ENCODE assay signal across 20 cellular contexts in genomic region chr5:1504244-1504595, GRCh38. TPM values are rescaled to one million over a fixed set of nuclear protein-coding genes. Genes with fewer than 3 reads are reported as not detected.
DNase-seq lines count a peak whose midpoint lies in the region; ATAC-seq, FAIRE-seq and TF ChIP-seq lines count a peak whose summit lies in the region.
"Had no signal": no experiment of that assay in that cellular context is flagged by ENCODE, and none has a peak within 500 bp of the region (broad histone marks: within the 10 kb centered on the region; RNA-seq: fewer than 3 reads in every experiment).

No MANE protein-coding gene starts in this region.

- ATAC-seq in HG03571 (IDR thresholded peaks at IDR 0.05; ENCODE audit: unreplicated experiment) (peak; percentile 5), GM18861 (IDR thresholded peaks at IDR 0.05; ENCODE audit: unreplicated experiment) (no peak)
- ATAC-seq: A549 had no signal

- peaks cover 34% of the 10 kb centered on the region for H3K4me1 Mint-ChIP-seq in glutamatergic neuron (ENCODE audit: low read depth, unreplicated experiment)

- intact Hi-C loops in cardiac septum (cut with DNase I) (no loop called here), stomach (cut with DNase I; ENCODE audit: low total_unique reads) (no loop called here)

- no peaks in the 10 kb centered on the region for H3K27me3 ChIP-seq in cardiac muscle cell
- no peaks in the 10 kb centered on the region for H3K27me3 ChIP-seq in stomach

- H3K4me3 Mint-ChIP-seq in glutamatergic neuron (ENCODE audit: unreplicated experiment) = no peak overlapping the region
- H3K4me3 Mint-ChIP-seq: activated CD4-positive, alpha-beta T cell treated with anti-CD3 and anti-CD28 coated beads, Interleukin-2, amount 10 ng/mL, durations not matched to agents 7 days and 5 days had no signal

- H3K27ac Mint-ChIP-seq in glutamatergic neuron (ENCODE audit: unreplicated experiment) = peak overlapping the region; percentile 25

- H3K36me3 Mint-ChIP-seq in glutamatergic neuron (ENCODE audit: unreplicated experiment) = no peaks in the 10 kb centered on the region

- WGBS in stomach, 5 donors = 91 to 98% (median 93%) methylated on average over 14 of the region's 14 CpGs

- no peaks in the 10 kb centered on the region for H3K9me3 ChIP-seq in cardiac muscle cell (ENCODE audit: low read depth)
- H3K9me3 ChIP-seq in stomach = no peaks in the 10 kb centered on the region
- H3K9me3 ChIP-seq: A549 had no signal

- no peak overlapping the region for H3K4me3 ChIP-seq in cardiac muscle cell
- H3K4me3 ChIP-seq in stomach = no peak overlapping the region
- H3K4me3 ChIP-seq: A549, GM23248 had no signal

- peaks cover 8% of the 10 kb centered on the region for H3K9me3 Mint-ChIP-seq in glutamatergic neuron (ENCODE audit: unreplicated experiment)
- H3K9me3 Mint-ChIP-seq: activated CD4-positive, alpha-beta T cell treated with anti-CD3 and anti-CD28 coated beads, Interleukin-2, amount 10 ng/mL, durations not matched to agents 7 days and 5 days had no signal

- H3K27me3 Mint-ChIP-seq in glutamatergic neuron (ENCODE audit: unreplicated experiment) = peaks cover 7% of the 10 kb centered on the region
- H3K27me3 Mint-ChIP-seq: activated CD4-positive, alpha-beta T cell treated with anti-CD3 and anti-CD28 coated beads, Interleukin-2, amount 10 ng/mL, durations not matched to agents 7 days and 5 days had no signal

- no peaks in the 10 kb centered on the region for H3K4me1 ChIP-seq in cardiac muscle cell (ENCODE audit: low read depth)
- peaks cover 13 to 66% (median 49%) of the 10 kb centered on the region in 4 donors for H3K4me1 ChIP-seq in stomach
- H3K4me1 ChIP-seq: A549 had no signal

- H3K27ac ChIP-seq in cardiac muscle cell (no peak overlapping the region), stomach (peak overlapping the region in 3 of 5 donors; percentile 38 to 76 (median 61))
- H3K27ac ChIP-seq: A549, GM23248 had no signal

- no peak for FAIRE-seq in frontal cortex (lab: Jason Lieb, UNC)
- FAIRE-seq: A549, G401.6 had no signal

- peak; percentile 1 for TF ChIP-seq CTCF in cardiac muscle cell (IDR thresholded peaks at IDR 0.05; ENCODE audit: low read depth, low read length)
- TF ChIP-seq CTCF in glutamatergic neuron (IDR thresholded peaks at IDR 0.05; ENCODE audit: partially characterized antibody, unreplicated experiment) = no peak
- no peak for TF ChIP-seq CTCF in stomach (IDR thresholded peaks at IDR 0.05)

- H3K36me3 ChIP-seq in cardiac muscle cell = no peaks in the 10 kb centered on the region
- peaks cover 0 to 26% (median 6%) of the 10 kb centered on the region in 4 donors for H3K36me3 ChIP-seq in stomach

- no peak for TF ChIP-seq EP300 in stomach (IDR thresholded peaks at IDR 0.05)

- no peak for TF ChIP-seq POLR2A in stomach (IDR thresholded peaks at IDR 0.05)

- no peak for DNase-seq in cardiac muscle cell (ENCODE audit: low read depth in 1 of 2, low spot score in 1 of 2)
- no peak for DNase-seq in cardiac septum (ENCODE audit: low spot score)
- no peak for DNase-seq in glutamatergic neuron
- DNase-seq in stomach = no peak
- DNase-seq in NCI-H69 (lab: John Stamatoyannopoulos, UW) = no peak
- no peak for DNase-seq in frontal cortex (ENCODE audit: low spot score in 2 of 2)
- DNase-seq: activated CD4-positive, alpha-beta T cell treated with anti-CD3 and anti-CD28 coated beads, Interleukin-2, amount 10 ng/mL, durations not matched to agents 7 days and 5 days; activated T-cell treated with anti-CD3 and anti-CD28 coated beads, Interleukin-2, amount 50 U/mL, for 48 hours; cerebellar nuclear complex; COR-L47; NCI-H2171 treated with DMSO at 0.1 percent for 48 hours; SHP77; T-helper 9 cell had no signal

RNA-seq across cellular contexts. Expression of gene LPCAT1, which starts 19.5 kb away (rescaled TPM):
- 48.5 and 57.3 TPM in 2 replicates for total RNA-seq in cardiac muscle cell
- polyA plus RNA-seq in cardiac muscle cell = 48.8 and 57.3 TPM in 2 replicates
- 14.7 TPM for total RNA-seq in cardiac septum
- total RNA-seq in glutamatergic neuron (ENCODE audit: unreplicated experiment) = 113 TPM
- 100 to 1,000 TPM in 1 of 5 donors, 10 to 100 TPM in 4; 13.4 to 229 (median 17.4) TPM for total RNA-seq in stomach
- 10 to 100 TPM in 2 of 3 donors, 1 to 10 TPM in 1; 5.2 to 11.8 (median 11.6) TPM for polyA plus RNA-seq in stomach
- total RNA-seq in frontal cortex = 127 TPM

RNA-seq across cellular contexts. Expression of gene SLC6A3, which starts 59.0 kb away (rescaled TPM):
- 0.04 TPM in 1 of 2 replicates, not detected in the other for total RNA-seq in cardiac muscle cell
- not detected in 2 replicates for polyA plus RNA-seq in cardiac muscle cell
- 0.19 TPM for total RNA-seq in cardiac septum
- 22.4 TPM for total RNA-seq in glutamatergic neuron (ENCODE audit: unreplicated experiment)
- total RNA-seq in stomach = not detected
- polyA plus RNA-seq in stomach = under 1 TPM in 1 of 3 donors, not detected in 2; 0.05 TPM
- not detected for total RNA-seq in frontal cortex
- total RNA-seq: GM23248, IMR-90, temporal lobe had no signal
- polyA plus RNA-seq: GM23248, IMR-90 had no signal

Comparison
In these comparisons a context has a peak if more than half of its experiments do, and no peak if none do; other contexts are left out.
1. RNA of gene SLC6A3, which starts 59.0 kb away (total RNA-seq): 22.4 TPM in glutamatergic neuron (single experiment); 0.19 TPM in cardiac septum (single experiment), 0.04 TPM in cardiac muscle cell, not detected in stomach and not detected in frontal cortex (single experiment); every median in the first group is over 10 times any median in the second.